11 cellular contexts compared by ENCODE assay signal in the genomic region with DNA sequence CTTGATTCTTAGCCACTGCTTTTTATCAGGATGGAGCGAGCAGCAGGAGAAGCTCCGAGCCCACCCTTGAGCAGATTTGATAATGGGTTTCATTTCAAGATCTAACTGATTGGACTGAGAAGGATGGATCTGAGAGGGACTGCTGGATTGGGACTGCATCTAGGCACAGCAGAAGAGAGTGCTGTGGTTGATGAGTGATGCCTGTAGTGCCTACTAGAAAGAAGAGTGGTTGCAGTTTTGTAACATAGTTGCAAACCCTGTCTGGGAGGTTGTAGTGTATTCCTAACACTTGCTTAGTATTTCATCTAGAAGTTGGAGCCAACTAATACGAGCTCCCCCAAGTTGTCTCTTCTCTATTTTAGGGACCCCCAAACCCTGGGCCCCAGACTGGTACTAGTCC.
"Had no signal": no experiment of that assay in that cellular context is flagged by ENCODE, and none has a peak within 500 bp of the region (broad histone marks: within the 10 kb centered on the region; RNA-seq: fewer than 3 reads in every experiment).

No MANE protein-coding gene starts in this region.

- H3K4me3 ChIP-seq: GM23248, GM23338, HAP-1 had no signal

- H3K9me3 ChIP-seq: HAP-1 had no signal

- H3K4me3 Mint-ChIP-seq: GM23338, H9, HFFc6 had no signal

- H3K9me3 Mint-ChIP-seq: GM23338, H9 had no signal

- H3K27ac Mint-ChIP-seq: GM23338, HFFc6 had no signal

- H3K4me2 ChIP-seq: GM23338 had no signal

- H2AFZ ChIP-seq: GM23248, GM23338 had no signal

- H3K9ac ChIP-seq: GM23248 had no signal

- H3K27ac ChIP-seq: GM23248 had no signal

- FAIRE-seq: H1, H54 had no signal

- DNase-seq: GM23248, GOT3, H7, H9, HCEC 1CT, HFFc6 had no signal

- H3K36me3 ChIP-seq: HAP-1 had no signal

- ATAC-seq: GM23338, HCT116 had no signal
